In the genomic region with DNA sequence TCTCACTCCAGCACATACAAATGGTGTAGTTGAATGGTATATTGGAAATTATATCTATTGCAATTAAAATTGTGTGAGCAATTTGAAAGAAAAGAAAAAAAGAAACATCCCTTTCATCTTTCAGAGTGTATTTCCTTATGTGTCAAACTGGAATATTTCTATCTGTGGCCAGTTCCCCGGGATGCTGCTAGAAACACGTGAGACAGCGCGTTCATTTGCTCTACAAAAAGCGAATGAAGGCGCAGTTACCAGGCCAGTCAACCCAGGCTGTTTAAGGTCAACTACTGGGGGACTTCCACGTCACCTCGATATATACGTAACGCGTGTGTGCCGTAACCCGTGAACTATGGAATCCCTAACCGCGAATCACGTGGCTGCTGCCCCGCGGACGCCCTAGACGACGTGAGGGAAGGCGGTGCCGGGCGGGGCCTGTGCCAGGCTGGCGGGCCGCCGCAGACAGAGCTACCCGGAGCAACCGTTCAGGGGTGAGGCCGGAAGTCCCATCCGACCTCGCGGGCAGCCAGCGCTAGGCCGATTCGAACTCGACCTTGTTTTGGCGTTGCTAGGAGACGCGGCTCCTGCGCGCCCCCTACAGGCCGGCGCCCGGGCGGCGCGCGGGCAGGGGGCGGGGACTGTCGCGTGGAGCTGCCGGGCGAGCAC, we compare ENCODE assay signal across 8 cellular contexts. TPM values are rescaled to one million over a fixed set of nuclear protein-coding genes. Genes with fewer than 3 reads are reported as not detected.
DNase-seq lines count a peak whose midpoint lies in the region; ATAC-seq and TF ChIP-seq lines count a peak whose summit lies in the region.

No MANE protein-coding gene starts in this region.

- BruUV-seq in Panc1 (replicated peaks; lab: Mats Ljungman, UMichigan) = TSS peak; percentile 99

- no peaks in the 10 kb centered on the region for H3K9me3 Mint-ChIP-seq in naive thymus-derived CD4-positive, alpha-beta T cell
- peaks cover 3 to 4% of the 10 kb centered on the region in 2 donors for H3K9me3 Mint-ChIP-seq in stimulated activated naive B cell treated with anti-CD40 and anti-IgM and Interleukin-4, amounts not matched to agents 10 μg/mL and 1 μg/mL and 100 μg/mL, for 72 hours

- H3K79me2 ChIP-seq in fibroblast of lung (ENCODE audit: control insufficient read depth, insufficient read depth, low read length) = peaks cover 17% of the 10 kb centered on the region

- in situ Hi-C loops in Panc1 (cut with HindIII; ENCODE audit: low pct_unique_long_range_greater_than_20kb, low sequenced_read_pairs) = no loop called here

- H3K4me1 ChIP-seq in Panc1 (ENCODE audit: control insufficient read depth, insufficient read depth, low read length) (peaks cover 29% of the 10 kb centered on the region), fibroblast of lung (ENCODE audit: control insufficient read depth, extremely low read depth, insufficient read depth, low read length) (no peaks in the 10 kb centered on the region)
- peaks cover 5 to 14% of the 10 kb centered on the region in 2 donors for H3K4me1 ChIP-seq in naive thymus-derived CD4-positive, alpha-beta T cell (ENCODE audit: control insufficient read depth in 2 of 2, insufficient read depth in 2 of 2, low read length in 2 of 2)

- peak overlapping the region; percentile 83 to 98 (median 96) for H3K27ac Mint-ChIP-seq in naive thymus-derived CD4-positive, alpha-beta T cell
- H3K27ac Mint-ChIP-seq in stimulated activated naive B cell treated with anti-CD40 and anti-IgM and Interleukin-4, amounts not matched to agents 10 μg/mL and 1 μg/mL and 100 μg/mL, for 72 hours = peak overlapping the region; percentile 97

- ATAC-seq in GM21717 (IDR thresholded peaks at IDR 0.05; ENCODE audit: unreplicated experiment) (peak; percentile 92), Panc1 (peak; percentile 94)
- ATAC-seq in naive thymus-derived CD4-positive, alpha-beta T cell = peak; percentile 91
- ATAC-seq in stimulated activated naive B cell treated with anti-CD40 and anti-IgM and Interleukin-4, amounts not matched to agents 10 μg/mL and 1 μg/mL and 100 μg/mL, for 72 hours (replicated peaks) = peak; percentile 88 to 89

- peaks cover 7% of the 10 kb centered on the region for H3K36me3 ChIP-seq in Panc1 (ENCODE audit: control insufficient read depth, insufficient read depth, low read length)
- H3K36me3 ChIP-seq in fibroblast of lung (ENCODE audit: control insufficient read depth, insufficient read depth, low read length) = no peaks in the 10 kb centered on the region
- H3K36me3 ChIP-seq in naive thymus-derived CD4-positive, alpha-beta T cell (ENCODE audit: control insufficient read depth in 2 of 3, insufficient read depth in 3 of 3, low read length in 3 of 3) = peaks cover 0 to 6% (median 0%) of the 10 kb centered on the region in 3 experiments

- no peaks in the 10 kb centered on the region for H3K27me3 ChIP-seq in Panc1 (ENCODE audit: control insufficient read depth, insufficient read depth, low read length)
- no peaks in the 10 kb centered on the region for H3K27me3 ChIP-seq in fibroblast of lung (ENCODE audit: control insufficient read depth, insufficient read depth, low read length)
- H3K27me3 ChIP-seq in naive thymus-derived CD4-positive, alpha-beta T cell (ENCODE audit: control insufficient read depth in 2 of 2, insufficient read depth in 2 of 2, low read length in 2 of 2) = no peaks in the 10 kb centered on the region

- H3K4me3 ChIP-seq in Panc1 (ENCODE audit: low read depth in 2 of 2, low read length in 2 of 2) (peak overlapping the region; percentile 96 to 97), fibroblast of lung (replicated peaks in 1 of 4; ENCODE audit: control extremely low read depth in 1 of 4, insufficient read depth in 1 of 4, low read depth in 3 of 4, low read length in 4 of 4) (peak overlapping the region; percentile 81 to 100 (median 92))
- peak overlapping the region; percentile 76 for H3K4me3 ChIP-seq in naive thymus-derived CD4-positive, alpha-beta T cell (ENCODE audit: low read length)

- H3K4me2 ChIP-seq in fibroblast of lung (ENCODE audit: extremely low read depth, insufficient read depth, low read length) = peak overlapping the region; percentile 44

- peak; percentile 99 for DNase-seq in DMS153 treated with DMSO at 0.1 percent for 48 hours (lab: John Stamatoyannopoulos, UW; ENCODE audit: unreplicated experiment)
- peak; percentile 97 for DNase-seq in Panc1 (ENCODE audit: low read depth, low spot score)
- DNase-seq in activated T-helper 1 cell treated with Interleukin-2 at 50 U/mL for 16 hours (ENCODE audit: low read depth) = peak; percentile 94
- DNase-seq in fibroblast of lung (ENCODE audit: low read depth in 2 of 2) = peak; percentile 86 to 94
- peak; percentile 94 to 100 (median 97) for DNase-seq in naive thymus-derived CD4-positive, alpha-beta T cell
- DNase-seq in stimulated activated naive B cell treated with anti-CD40 and anti-IgM and Interleukin-4, amounts not matched to agents 10 μg/mL and 1 μg/mL and 100 μg/mL, for 72 hours = peak; percentile 98

- H3K4me1 Mint-ChIP-seq in naive thymus-derived CD4-positive, alpha-beta T cell = peaks cover 7 to 34% (median 25%) of the 10 kb centered on the region in 7 donors
- H3K4me1 Mint-ChIP-seq in stimulated activated naive B cell treated with anti-CD40 and anti-IgM and Interleukin-4, amounts not matched to agents 10 μg/mL and 1 μg/mL and 100 μg/mL, for 72 hours = peaks cover 12 to 27% of the 10 kb centered on the region in 2 donors

- H3K9me3 ChIP-seq in Panc1 (ENCODE audit: control insufficient read depth, insufficient read depth, low read depth, low read length) = no peaks in the 10 kb centered on the region
- no peaks in the 10 kb centered on the region for H3K9me3 ChIP-seq in fibroblast of lung (ENCODE audit: control insufficient read depth, insufficient read depth, low read depth, low read length)
- H3K9me3 ChIP-seq in naive thymus-derived CD4-positive, alpha-beta T cell (ENCODE audit: control insufficient read depth in 2 of 3, low read length in 3 of 3) = no peaks in the 10 kb centered on the region

- H3K27me3 Mint-ChIP-seq in naive thymus-derived CD4-positive, alpha-beta T cell = no peaks in the 10 kb centered on the region
- no peaks in the 10 kb centered on the region for H3K27me3 Mint-ChIP-seq in stimulated activated naive B cell treated with anti-CD40 and anti-IgM and Interleukin-4, amounts not matched to agents 10 μg/mL and 1 μg/mL and 100 μg/mL, for 72 hours

- intact Hi-C loops in Panc1 (cut with micrococcal nuclease; ENCODE audit: unreplicated experiment) = loop anchor here (1.0 to 10.0 kb wide), 2 partner anchors 256 to 428 kb away; no protein-coding TSS in a partner anchor
- intact Hi-C loops in naive thymus-derived CD4-positive, alpha-beta T cell (cut with micrococcal nuclease) = loop anchor here (1.0 to 10.0 kb wide), 16 partner anchors 11 to 1746 kb away; a partner anchor contains a TSS

- POLR2A ChIA-PET in Panc1 (lab: Charles Lee) = interaction anchor here (0.5 to 0.6 kb wide), 4 partner anchors 100 to 669 kb away, joined by 3 to 4 read pairs (median 4); no protein-coding TSS in a partner anchor
- POLR2A ChIA-PET in naive thymus-derived CD4-positive, alpha-beta T cell (lab: Charles Lee) = interaction anchor here (1.1 kb wide), 2 partner anchors 38 to 44 kb away, joined by 3 read pairs; no protein-coding TSS in a partner anchor

- no peak for TF ChIP-seq EP300 in Ishikawa (IDR thresholded peaks at IDR 0.05; ENCODE audit: borderline replicate concordance)

- TF ChIP-seq CTCF in Panc1 (IDR thresholded peaks at IDR 0.05) = peak; percentile 100
- TF ChIP-seq CTCF in fibroblast of lung (conservative IDR thresholded peaks at IDR 0.05 in 1 of 2, IDR thresholded peaks at IDR 0.05 in 1 of 2; ENCODE audit: low read depth in 1 of 2, low read length in 2 of 2) = peak; percentile 37 to 65

- peak overlapping the region; percentile 98 for H3K9ac ChIP-seq in fibroblast of lung (ENCODE audit: insufficient read depth, low read length)

- peak overlapping the region; percentile 8 for H2AFZ ChIP-seq in fibroblast of lung (ENCODE audit: low read length)

- CTCF ChIA-PET in Panc1 (lab: Charles Lee) = interaction anchor here (0.7 to 2.0 kb wide), 5 partner anchors 48 to 480 kb away, joined by 3 to 5 read pairs (median 4); no protein-coding TSS in a partner anchor
- CTCF ChIA-PET in naive thymus-derived CD4-positive, alpha-beta T cell (lab: Charles Lee) = interaction anchor here (0.6 to 2.6 kb wide), 9 partner anchors 11 to 579 kb away, joined by 3 to 8 read pairs (median 4); no protein-coding TSS in a partner anchor

- peaks cover 0 to 6% (median 0%) of the 10 kb centered on the region in 5 donors for H3K36me3 Mint-ChIP-seq in naive thymus-derived CD4-positive, alpha-beta T cell
- H3K36me3 Mint-ChIP-seq in stimulated activated naive B cell treated with anti-CD40 and anti-IgM and Interleukin-4, amounts not matched to agents 10 μg/mL and 1 μg/mL and 100 μg/mL, for 72 hours = no peaks in the 10 kb centered on the region

- peak overlapping the region; percentile 92 for H3K27ac ChIP-seq in Panc1 (ENCODE audit: low read length)
- peak overlapping the region; percentile 97 for H3K27ac ChIP-seq in fibroblast of lung (ENCODE audit: insufficient read depth, low read length)
- peak overlapping the region; percentile 95 for H3K27ac ChIP-seq in naive thymus-derived CD4-positive, alpha-beta T cell (ENCODE audit: low read depth, low read length)

- TF ChIP-seq RAD21 in Ishikawa (IDR thresholded peaks at IDR 0.05; ENCODE audit: low read depth) = peak; percentile 11; the same call in 1 of the 2 replicates

- no peaks in the 10 kb centered on the region for H4K20me1 ChIP-seq in fibroblast of lung (ENCODE audit: control insufficient read depth, extremely low read depth, insufficient read depth, low read length)

- peak overlapping the region; percentile 94 to 100 (median 96) for H3K4me3 Mint-ChIP-seq in naive thymus-derived CD4-positive, alpha-beta T cell
- peak overlapping the region; percentile 94 to 96 for H3K4me3 Mint-ChIP-seq in stimulated activated naive B cell treated with anti-CD40 and anti-IgM and Interleukin-4, amounts not matched to agents 10 μg/mL and 1 μg/mL and 100 μg/mL, for 72 hours

TF ChIP-seq in Ishikawa, 13 proteins besides CTCF, POLR2A, EP300 and RAD21 (continues in another document):
- TF ChIP-seq ZBTB7A (IDR thresholded peaks at IDR 0.05; ENCODE audit: low read depth) = no peak
- no peak for TF ChIP-seq TAF1 (IDR thresholded peaks at IDR 0.05; ENCODE audit: low read depth)
- 0 out of 2 replicates have a peak, but pooled peaks have one; percentile 28 for TF ChIP-seq TCF12 (IDR thresholded peaks at IDR 0.05; ENCODE audit: low read depth)
- 0 out of 2 replicates have a peak, but pooled peaks have one; percentile 38 for TF ChIP-seq TEAD4 (IDR thresholded peaks at IDR 0.05)
- 0 out of 2 replicates have a peak, but pooled peaks have one; percentile 25 for TF ChIP-seq CREB1 (IDR thresholded peaks at IDR 0.05; ENCODE audit: low read depth)

RNA-seq across cellular contexts. Expression of a gene that starts 1.1 kb away (rescaled TPM):
- total RNA-seq in Panc1 (2021; ENCODE audit: unreplicated experiment) (37.4 TPM), fibroblast of lung (31.6 and 37.0 TPM in 2 replicates)
- 11.9 TPM for polyA plus RNA-seq in Panc1 (2012; ENCODE audit: insufficient read length)
- polyA plus RNA-seq in fibroblast of lung = 11.4 and 24.1 TPM in 2 replicates
- polyA plus RNA-seq in fibroblast of lung (2012) = 8.0 and 15.6 TPM in 2 replicates
- 3.1 TPM in 1 of 2 replicates, not detected in the other for polyA minus RNA-seq in fibroblast of lung (ENCODE audit: low replicate concordance)
- total RNA-seq in naive thymus-derived CD4-positive, alpha-beta T cell = 10 to 100 TPM in 3 of 5 experiments, 1 to 10 TPM in 2; 5.5 to 97.4 (median 11.6) TPM
- polyA plus RNA-seq in naive thymus-derived CD4-positive, alpha-beta T cell = 10 to 100 TPM; 18.9 to 22.7 TPM

Comparison
In these comparisons a context has a peak if more than half of its experiments do, and no peak if none do; other contexts are left out.
1. Peak in every context shown above with its lines: DNase-seq, ATAC-seq, H3K4me3 ChIP-seq and H3K27ac ChIP-seq.